11 cellular contexts compared by ENCODE assay signal in the genomic region with DNA sequence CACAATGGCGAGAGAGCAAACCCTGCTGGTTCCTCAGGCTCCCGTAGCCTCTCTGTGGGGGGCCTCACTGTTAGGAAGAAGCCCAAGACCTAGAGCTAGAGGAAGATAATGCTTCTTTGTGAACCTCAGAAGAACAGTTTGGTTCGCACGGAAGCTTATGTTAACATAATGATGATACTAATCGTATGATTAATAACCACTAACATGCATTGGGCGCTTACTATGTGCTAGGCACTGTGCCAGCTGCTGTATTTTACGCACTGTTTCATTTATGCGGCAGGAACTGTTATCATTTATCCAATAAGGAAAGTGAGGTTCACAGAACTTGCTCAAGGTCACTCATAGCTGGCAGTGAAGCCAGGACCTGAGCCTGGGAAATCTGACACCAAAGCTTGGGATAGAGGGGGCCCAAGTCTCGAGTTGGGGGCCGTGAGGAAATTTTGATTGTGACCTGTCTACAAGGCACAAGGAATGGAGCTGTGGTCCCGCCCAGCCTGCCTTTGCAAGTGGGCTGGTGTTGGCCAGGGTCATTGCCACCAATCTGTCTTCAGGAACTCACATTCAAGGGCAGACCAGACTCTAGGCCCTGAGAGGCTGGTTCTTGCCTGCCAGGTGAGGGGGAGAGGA. TPM values are rescaled to one million over a fixed set of nuclear protein-coding genes. Genes with fewer than 3 reads are reported as not detected.
A peak's percentile ranks its signal among the peaks of the same experiment; 100 is the strongest.
DNase-seq lines count a peak whose midpoint lies in the region; ATAC-seq and TF ChIP-seq lines count a peak whose summit lies in the region.
"Had no signal": no experiment of that assay in that cellular context is flagged by ENCODE, and none has a peak within 500 bp of the region (broad histone marks: within the 10 kb centered on the region; RNA-seq: fewer than 3 reads in every experiment).

No MANE protein-coding gene starts in this region.

- in situ Hi-C loops in GM23248 (cut with MboI), result no loop called here

- DNase-seq in GM23248 (peak; percentile 93), RWPE2 (ENCODE audit: low spot score) (peak; percentile 70), sciatic nerve (ENCODE audit: low spot score) (no peak), HuH-7 (ENCODE audit: low spot score) (no peak)

- no peak for TF ChIP-seq CTCF in RWPE2 (IDR thresholded peaks at IDR 0.05; ENCODE audit: poor library complexity, severe bottlenecking)

- H3K27ac ChIP-seq in GM23248, result peak overlapping the region; percentile 67
- H3K27ac ChIP-seq in RWPE2 (ENCODE audit: poor library complexity, severe bottlenecking), result peak overlapping the region; percentile 88
- H3K27ac ChIP-seq: cardiac muscle cell, neutrophil had no signal

- intact Hi-C loops in sciatic nerve (cut with DNase I), result no loop called here

- peak overlapping the region; percentile 48 for H3K4me2 ChIP-seq in GM23248 (ENCODE audit: unreplicated experiment)

- no peaks in the 10 kb centered on the region for H3K9me3 ChIP-seq in GM23248 (ENCODE audit: low read depth)
- H3K9me3 ChIP-seq in RWPE2 (ENCODE audit: severe bottlenecking), result no peaks in the 10 kb centered on the region
- H3K9me3 ChIP-seq: neutrophil had no signal

- no peaks in the 10 kb centered on the region for H3K79me2 ChIP-seq in GM23248 (ENCODE audit: insufficient read depth)

- no peaks in the 10 kb centered on the region for H3K9me2 ChIP-seq in GM23248 (ENCODE audit: insufficient read depth)

- H2AFZ ChIP-seq in GM23248, result no peak overlapping the region

- H4K20me1 ChIP-seq in GM23248 (ENCODE audit: insufficient read depth), result no peaks in the 10 kb centered on the region

- peaks cover 34% of the 10 kb centered on the region for H3F3A ChIP-seq in GM23248 (ENCODE audit: insufficient read depth)

- 50 to 52% methylated on average over 11 of the region's 11 CpGs for WGBS in GM23248 (ENCODE audit: low coverage in 1 of 2, low lambda C conversion rate in 2 of 2, missing lambda C conversion rate in 2 of 2), 2 experiments

- H3K4me3 ChIP-seq in GM23248 (no peak overlapping the region), RWPE2 (ENCODE audit: severe bottlenecking) (no peak overlapping the region)
- H3K4me3 ChIP-seq: cardiac muscle cell had no signal

- peak overlapping the region; percentile 65 for H3K9ac ChIP-seq in GM23248

- peak; percentile 67 for ATAC-seq in RWPE2 (ENCODE audit: low read depth)
- peak; percentile 6 for ATAC-seq in esophagus mucosa
- ATAC-seq in sciatic nerve, result peak; percentile 5
- ATAC-seq in GM18907 (IDR thresholded peaks at IDR 0.05; ENCODE audit: unreplicated experiment), result no peak
- no peak for ATAC-seq in HG03439 (IDR thresholded peaks at IDR 0.05; ENCODE audit: unreplicated experiment)
- ATAC-seq in GM21423 (IDR thresholded peaks at IDR 0.05; ENCODE audit: unreplicated experiment), result no peak

- H3K27me3 ChIP-seq in GM23248 (replicated peaks; ENCODE audit: insufficient read depth), result no peaks in the 10 kb centered on the region
- no peaks in the 10 kb centered on the region for H3K27me3 ChIP-seq in RWPE2 (ENCODE audit: insufficient read depth, poor library complexity, severe bottlenecking)
- H3K27me3 ChIP-seq: cardiac muscle cell had no signal

- H3K36me3 ChIP-seq in GM23248 (ENCODE audit: low read depth), result no peaks in the 10 kb centered on the region
- no peaks in the 10 kb centered on the region for H3K36me3 ChIP-seq in RWPE2 (ENCODE audit: low read depth)
- H3K36me3 ChIP-seq: cardiac muscle cell, neutrophil had no signal

- H3K4me1 ChIP-seq in GM23248 (ENCODE audit: insufficient read depth), result peaks cover 20% of the 10 kb centered on the region
- H3K4me1 ChIP-seq in RWPE2 (ENCODE audit: insufficient read depth, poor library complexity, severe bottlenecking), result peaks cover 44% of the 10 kb centered on the region

RNA-seq across cellular contexts. Expression of a gene that starts 6.8 kb away (rescaled TPM):
- total RNA-seq in GM23248 (2014; rRNA removed; shearing (Covaris generic)), result 1.5 and 3.4 TPM in 2 replicates
- polyA plus RNA-seq in GM23248 (2016; fragmentation: Nextera tagmentation; extraction: Ambion mirVana), result 0.43 and 0.93 TPM in 2 replicates
- total RNA-seq in esophagus mucosa, result 0.64 TPM
- 9.8 TPM for total RNA-seq in sciatic nerve
- total RNA-seq: activated CD4-positive, alpha-beta memory T cell treated with anti-CD3 and anti-CD28 coated beads for 36 hours had no signal

RNA-seq across cellular contexts. Expression of a gene that starts 9.2 kb away (rescaled TPM):
- total RNA-seq in GM23248 (2014; rRNA removed; shearing (Covaris generic)), result 6.3 and 8.3 TPM in 2 replicates
- 1.1 and 1.6 TPM in 2 replicates for polyA plus RNA-seq in GM23248 (2016; fragmentation: Nextera tagmentation; extraction: Ambion mirVana)
- total RNA-seq in esophagus mucosa (2.6 TPM), sciatic nerve (57.7 TPM)
- total RNA-seq: activated CD4-positive, alpha-beta memory T cell treated with anti-CD3 and anti-CD28 coated beads for 36 hours had no signal

RNA-seq across cellular contexts. Expression of a gene that starts 39.0 kb away (rescaled TPM):
- total RNA-seq in GM23248 (2014; rRNA removed; shearing (Covaris generic)), result 0.65 and 1.4 TPM in 2 replicates
- 0.96 and 1.0 TPM in 2 replicates for polyA plus RNA-seq in GM23248 (2016; fragmentation: Nextera tagmentation; extraction: Ambion mirVana)
- total RNA-seq in esophagus mucosa, result 24.0 TPM
- total RNA-seq in sciatic nerve, result 104 TPM

RNA-seq across cellular contexts. Expression of a gene that starts 45.4 kb away (rescaled TPM):
- total RNA-seq in GM23248 (2014; rRNA removed; shearing (Covaris generic)), result 8.9 and 10.0 TPM in 2 replicates
- 12.7 and 12.9 TPM in 2 replicates for polyA plus RNA-seq in GM23248 (2016; fragmentation: Nextera tagmentation; extraction: Ambion mirVana)
- total RNA-seq in esophagus mucosa (36.8 TPM), sciatic nerve (37.9 TPM)

Comparison
In these comparisons a context has a peak if more than half of its experiments do, and no peak if none do; other contexts are left out.
1. DNase-seq: peak in GM23248 (single experiment) and RWPE2 (single experiment); none in sciatic nerve (single experiment) and HuH-7 (single experiment).
2. ATAC-seq: peak in RWPE2 (single experiment), esophagus mucosa (single experiment) and sciatic nerve (single experiment); none in GM18907 (single experiment), HG03439 (single experiment) and GM21423 (single experiment).
3. RNA of a gene that starts 39.0 kb away (total RNA-seq): 104 TPM in sciatic nerve (single experiment) and 24.0 TPM in esophagus mucosa (single experiment); 0.65 to 1.4 TPM in GM23248; every median in the first group is over 10 times any median in the second.